In the genomic region with DNA sequence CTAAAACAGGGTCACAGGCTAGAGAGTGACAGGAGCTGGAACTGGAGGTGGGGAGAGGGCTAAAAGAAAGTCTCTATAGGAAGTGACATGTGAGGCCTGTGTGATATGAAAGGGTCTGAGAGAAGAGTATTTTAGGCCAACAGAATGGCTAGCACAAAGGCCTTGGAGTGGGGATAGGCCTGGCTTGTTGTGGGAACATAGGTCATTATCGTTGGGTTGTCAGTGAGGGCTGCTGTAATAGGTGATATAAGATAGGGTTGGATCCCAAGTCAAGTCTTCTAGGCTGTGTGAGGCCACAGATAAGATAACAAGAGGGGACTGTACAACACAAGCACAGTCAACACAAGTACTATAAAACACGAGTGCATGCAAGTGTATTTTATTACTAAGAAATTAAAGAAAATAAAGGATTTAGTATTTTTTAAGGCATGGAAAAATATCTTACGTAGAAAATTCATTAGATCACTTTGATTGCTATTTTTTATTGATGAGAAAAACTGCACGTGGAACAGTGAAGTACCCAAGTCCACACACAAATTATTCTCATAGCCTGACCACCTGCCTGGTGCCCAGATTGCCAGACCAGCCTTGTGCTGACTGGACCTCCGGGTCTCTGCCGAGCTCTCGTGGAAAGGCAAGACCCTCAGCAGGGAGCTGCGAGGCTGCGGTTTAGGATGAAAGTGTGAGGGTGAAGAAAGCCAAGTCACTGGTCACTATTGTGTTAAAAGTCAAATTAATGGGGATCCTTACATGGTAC, we compare ENCODE assay signal across 21 cellular contexts. TPM values are rescaled to one million over a fixed set of nuclear protein-coding genes. Genes with fewer than 3 reads are reported as not detected.
DNase-seq lines count a peak whose midpoint lies in the region; ATAC-seq and TF ChIP-seq lines count a peak whose summit lies in the region.
"Had no signal": no experiment of that assay in that cellular context is flagged by ENCODE, and none has a peak within 500 bp of the region (broad histone marks: within the 10 kb centered on the region; RNA-seq: fewer than 3 reads in every experiment).

No MANE protein-coding gene starts in this region.

- H2BK5ac ChIP-seq in mesenchymal stem cell (ENCODE audit: low read depth, low read length, poor library complexity, severe bottlenecking), result no peak overlapping the region

- no peak for DNase-seq in Right ventricle myocardium superior
- DNase-seq in cardiac septum (ENCODE audit: low spot score), result no peak
- DNase-seq in cardiac muscle cell (ENCODE audit: low read depth in 1 of 2, low spot score in 1 of 2), result peak in 1 of 2 donors; percentile 81
- DNase-seq in mesenchymal stem cell, result no peak
- no peak for DNase-seq in MG63
- no peak for DNase-seq in Kasumi-1 (lab: John Stamatoyannopoulos, UW)
- no peak for DNase-seq in iPS-NIHi7 (ENCODE audit: extremely low spot score)
- DNase-seq: AML-193; C1 segment of cervical spinal cord; CD8-positive, alpha-beta T cell; DMS53; GDM1; GM23248; H9; HFFc6; IMR-90; NCI-H1694; NCI-H446; NCI-H526; SHP77 had no signal

- no peaks in the 10 kb centered on the region for H3K79me1 ChIP-seq in mesenchymal stem cell (replicated peaks; ENCODE audit: low read length, poor library complexity, severe bottlenecking)

- H3K36me3 ChIP-seq in cardiac muscle cell (peaks cover 7% of the 10 kb centered on the region), mesenchymal stem cell (ENCODE audit: control insufficient read depth in 1 of 2, insufficient read depth in 2 of 2, low read depth in 1 of 2, low read length in 2 of 2) (no peaks in the 10 kb centered on the region), MG63 (no peaks in the 10 kb centered on the region; the same call in 1 of the 2 replicates)

- peak overlapping the region; percentile 91 for H3K27ac ChIP-seq in cardiac muscle cell
- H3K27ac ChIP-seq in mesenchymal stem cell (ENCODE audit: low read length, poor library complexity, severe bottlenecking), result no peak overlapping the region
- H3K27ac ChIP-seq: GM23248 had no signal

- 91% methylated on average over 6 of the region's 9 CpGs for WGBS in mesenchymal stem cell

- H3K9me3 ChIP-seq in cardiac muscle cell (ENCODE audit: low read depth), result no peaks in the 10 kb centered on the region
- no peaks in the 10 kb centered on the region for H3K9me3 ChIP-seq in mesenchymal stem cell (ENCODE audit: control insufficient read depth, low read length)
- no peaks in the 10 kb centered on the region for H3K9me3 ChIP-seq in MG63

- H3K4me3 ChIP-seq in cardiac muscle cell (no peak overlapping the region), mesenchymal stem cell (ENCODE audit: insufficient read depth in 1 of 2, low read depth in 1 of 2, low read length in 2 of 2) (no peak overlapping the region), MG63 (no peak overlapping the region)
- H3K4me3 ChIP-seq: GM23248 had no signal

- H2BK12ac ChIP-seq in mesenchymal stem cell (ENCODE audit: low read length in 2 of 2), result no peak overlapping the region

- H2AK5ac ChIP-seq in mesenchymal stem cell (ENCODE audit: low read length, severe bottlenecking), result no peak overlapping the region

- no peak overlapping the region for H3K23ac ChIP-seq in mesenchymal stem cell (ENCODE audit: low read length in 2 of 2)

- H3K18ac ChIP-seq in mesenchymal stem cell (ENCODE audit: low read depth in 1 of 2, low read length in 2 of 2), result no peak overlapping the region

- no peak overlapping the region for H2BK15ac ChIP-seq in mesenchymal stem cell (ENCODE audit: low read depth, poor library complexity, severe bottlenecking)

- H4K8ac ChIP-seq in mesenchymal stem cell (ENCODE audit: low read length), result peak overlapping the region; percentile 51

- TF ChIP-seq CTCF in cardiac muscle cell (IDR thresholded peaks at IDR 0.05; ENCODE audit: low read depth, low read length), result no peak

- no peak overlapping the region for H3K4me2 ChIP-seq in mesenchymal stem cell (ENCODE audit: low read length, poor library complexity, severe bottlenecking)

- peaks cover 56% of the 10 kb centered on the region for H3K4me1 ChIP-seq in cardiac muscle cell (ENCODE audit: low read depth)
- no peaks in the 10 kb centered on the region for H3K4me1 ChIP-seq in mesenchymal stem cell (ENCODE audit: control insufficient read depth, insufficient read depth, low read depth, low read length)

- H3K27me3 ChIP-seq in cardiac muscle cell (no peaks in the 10 kb centered on the region), mesenchymal stem cell (ENCODE audit: control insufficient read depth in 1 of 2, insufficient read depth in 1 of 2, low read length in 2 of 2) (no peaks in the 10 kb centered on the region), MG63 (no peaks in the 10 kb centered on the region)

- no peak overlapping the region for H2AFZ ChIP-seq in mesenchymal stem cell (ENCODE audit: low read depth, low read length)
- H2AFZ ChIP-seq: GM23248 had no signal

- no peak overlapping the region for H2BK120ac ChIP-seq in mesenchymal stem cell (ENCODE audit: low read depth, low read length)

- no peak overlapping the region for H3K4ac ChIP-seq in mesenchymal stem cell (ENCODE audit: low read depth in 1 of 2, low read length in 2 of 2)

- intact Hi-C loops in Right ventricle myocardium superior (cut with DNase I) (no loop called here), cardiac septum (cut with DNase I) (no loop called here)

- H3K14ac ChIP-seq in mesenchymal stem cell (ENCODE audit: low read length in 2 of 2), result no peak overlapping the region

- H4K91ac ChIP-seq in mesenchymal stem cell (ENCODE audit: low read length), result peak overlapping the region; percentile 47

- ATAC-seq in Right ventricle myocardium superior (ENCODE audit: poor library complexity), result peak; percentile 86
- ATAC-seq in HG03108 (IDR thresholded peaks at IDR 0.05; ENCODE audit: unreplicated experiment), result no peak
- ATAC-seq: CD8-positive, alpha-beta T cell had no signal

- H3K9ac ChIP-seq in mesenchymal stem cell (ENCODE audit: low read length), result no peak overlapping the region
- H3K9ac ChIP-seq: GM23248 had no signal

RNA-seq across cellular contexts. Expression of a gene that starts 14.1 kb away (rescaled TPM):
- total RNA-seq in Right ventricle myocardium superior, result 79.9 TPM
- 124 TPM for total RNA-seq in cardiac septum
- total RNA-seq in cardiac muscle cell, result 423 and 509 TPM in 2 replicates
- polyA plus RNA-seq in cardiac muscle cell, result 216 and 265 TPM in 2 replicates
- polyA plus RNA-seq in mesenchymal stem cell (2013, experiment 1 of 2), result 87.9 TPM
- polyA plus RNA-seq in mesenchymal stem cell (2013, experiment 2 of 2), result 86.6 TPM
- total RNA-seq in MG63 (2014; rRNA removed; shearing (Covaris generic); ENCODE audit: low replicate concordance), result 93.9 and 95.7 TPM in 2 replicates
- total RNA-seq: CD8-positive, alpha-beta T cell had no signal
